1 cellular context compared by ENCODE assay signal in genomic region chr1:230131457-230131856, GRCh38.
TF ChIP-seq lines count a peak whose summit lies in the region.

No MANE protein-coding gene starts in this region.

TF ChIP-seq in H1, 55 proteins besides CTCF, POLR2A, EP300 and RAD21:
- no peak for TF ChIP-seq CBX8 (IDR thresholded peaks at IDR 0.05; ENCODE audit: borderline replicate concordance, low read depth, low read length)
